Comparison of ENCODE assay signal across 19 cellular contexts in the genomic region with DNA sequence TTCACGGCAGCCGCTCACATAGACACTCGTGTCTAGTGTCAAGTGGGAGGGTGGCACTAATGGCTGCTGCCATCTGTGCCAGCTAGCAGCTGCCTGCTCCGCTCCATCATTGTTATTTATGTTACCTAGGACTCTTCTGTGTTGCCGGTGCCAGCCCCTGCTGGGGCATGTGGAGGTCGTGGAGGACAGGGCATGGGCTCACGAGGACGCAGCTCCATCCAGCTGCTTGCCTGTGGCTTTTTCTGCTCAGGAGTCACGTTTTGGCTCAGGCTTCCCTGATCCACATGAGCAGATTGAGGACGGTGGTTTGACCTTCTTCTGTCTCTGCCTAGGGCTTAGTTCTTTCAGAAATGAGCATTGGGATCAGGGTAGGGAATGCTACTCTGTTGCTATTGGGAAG. TPM values are rescaled to one million over a fixed set of nuclear protein-coding genes. Genes with fewer than 3 reads are reported as not detected.
DNase-seq lines count a peak whose midpoint lies in the region; ATAC-seq and TF ChIP-seq lines count a peak whose summit lies in the region.
"Had no signal": no experiment of that assay in that cellular context is flagged by ENCODE, and none has a peak within 500 bp of the region (broad histone marks: within the 10 kb centered on the region; RNA-seq: fewer than 3 reads in every experiment).

No MANE protein-coding gene starts in this region.

- H3K36me3 Mint-ChIP-seq in MCF 10A (ENCODE audit: insufficient read depth, unreplicated experiment): peaks cover 26% of the 10 kb centered on the region
- H3K36me3 Mint-ChIP-seq in activated CD4-positive, alpha-beta T cell treated with anti-CD3 and anti-CD28 coated beads, Interleukin-2, amount 10 ng/mL, durations not matched to agents 24 days and 14 days (ENCODE audit: low read depth): peaks cover 38% of the 10 kb centered on the region

- H3K4me3 ChIP-seq in breast epithelium: no peak overlapping the region
- H3K4me3 ChIP-seq: Peyer's patch had no signal

- BruUV-seq in MCF 10A (replicated peaks; lab: Mats Ljungman, UMichigan): no TSS peak

- CTCF ChIA-PET in MCF 10A (lab: Yijun Ruan, JAX): interaction anchor here (0.7 kb wide), 1 partner anchor 1345 kb away, joined by 3 read pairs; no protein-coding TSS in a partner anchor

- peak overlapping the region; percentile 19 to 40 for H3K27ac ChIP-seq in breast epithelium
- H3K27ac ChIP-seq: Peyer's patch had no signal

- no peak for TF ChIP-seq POLR2A in breast epithelium (IDR thresholded peaks at IDR 0.05)

- POLR2A ChIA-PET in MCF 10A (lab: Yijun Ruan, JAX): interaction anchor here (1.2 kb wide), 1 partner anchor 31 kb away, joined by 3 read pairs; no protein-coding TSS in a partner anchor

- no peaks in the 10 kb centered on the region for H3K27me3 Mint-ChIP-seq in MCF 10A (ENCODE audit: insufficient read depth, unreplicated experiment)
- no peaks in the 10 kb centered on the region for H3K27me3 Mint-ChIP-seq in activated CD4-positive, alpha-beta T cell treated with anti-CD3 and anti-CD28 coated beads, Interleukin-2, amount 10 ng/mL, durations not matched to agents 24 days and 14 days

- H3K4me1 ChIP-seq in breast epithelium: peaks cover 0 to 8% of the 10 kb centered on the region in 2 donors

- no peak overlapping the region for H3K4me3 Mint-ChIP-seq in MCF 10A (ENCODE audit: unreplicated experiment)
- no peak overlapping the region for H3K4me3 Mint-ChIP-seq in activated CD4-positive, alpha-beta T cell treated with anti-CD3 and anti-CD28 coated beads, Interleukin-2, amount 10 ng/mL, durations not matched to agents 24 days and 14 days

- no peaks in the 10 kb centered on the region for H3K36me3 ChIP-seq in breast epithelium

- H3K27ac Mint-ChIP-seq in MCF 10A (ENCODE audit: low read depth, unreplicated experiment): no peak overlapping the region
- H3K27ac Mint-ChIP-seq in activated CD4-positive, alpha-beta T cell treated with anti-CD3 and anti-CD28 coated beads, Interleukin-2, amount 10 ng/mL, durations not matched to agents 24 days and 14 days: no peak overlapping the region

- ATAC-seq in Right ventricle myocardium superior (ENCODE audit: poor library complexity): peak; percentile 83
- no peak for ATAC-seq in HG03565 (IDR thresholded peaks at IDR 0.05; ENCODE audit: unreplicated experiment)

- H3K4me1 Mint-ChIP-seq in MCF 10A (ENCODE audit: insufficient read depth, unreplicated experiment): no peaks in the 10 kb centered on the region
- H3K4me1 Mint-ChIP-seq in activated CD4-positive, alpha-beta T cell treated with anti-CD3 and anti-CD28 coated beads, Interleukin-2, amount 10 ng/mL, durations not matched to agents 24 days and 14 days: no peaks in the 10 kb centered on the region

- intact Hi-C loops in breast epithelium (cut with DNase I; ENCODE audit: low total_unique reads) (no loop called here), MCF 10A (cut with micrococcal nuclease) (no loop called here), Right ventricle myocardium superior (cut with DNase I) (no loop called here)
- intact Hi-C loops in activated CD4-positive, alpha-beta T cell treated with anti-CD3 and anti-CD28 coated beads, Interleukin-2, amount 10 ng/mL, durations not matched to agents 24 days and 14 days (cut with micrococcal nuclease): no loop called here

- peaks cover 0 to 9% of the 10 kb centered on the region in 2 donors for H3K9me3 ChIP-seq in breast epithelium

- DNase-seq in breast epithelium (ENCODE audit: low spot score in 2 of 2) (no peak), MCF 10A (ENCODE audit: unreplicated experiment) (no peak), Right ventricle myocardium superior (peak; percentile 74), myocyte (ENCODE audit: low read depth) (peak; percentile 75), NCI-H2227 treated with DMSO at 0.1 percent for 48 hours (lab: John Stamatoyannopoulos, UW) (no peak), mucosa of gallbladder (ENCODE audit: low spot score) (no peak)
- no peak for DNase-seq in activated CD4-positive, alpha-beta T cell treated with anti-CD3 and anti-CD28 coated beads, Interleukin-2, amount 10 ng/mL, durations not matched to agents 24 days and 14 days
- DNase-seq: C1 segment of cervical spinal cord, DMS153, EL, KG1, MM.1S, NCI-H1417 treated with DMSO at 0.1 percent for 48 hours, NCI-H2081, NCI-H446 treated with DMSO at 0.1 percent for 48 hours, NCI-H774, SIG-M5 had no signal

- no peaks in the 10 kb centered on the region for H3K27me3 ChIP-seq in breast epithelium
- H3K27me3 ChIP-seq: Peyer's patch had no signal

- H3K9me3 Mint-ChIP-seq in MCF 10A (ENCODE audit: unreplicated experiment): no peaks in the 10 kb centered on the region
- H3K9me3 Mint-ChIP-seq in activated CD4-positive, alpha-beta T cell treated with anti-CD3 and anti-CD28 coated beads, Interleukin-2, amount 10 ng/mL, durations not matched to agents 24 days and 14 days: peaks cover 6% of the 10 kb centered on the region

- TF ChIP-seq CTCF in breast epithelium (IDR thresholded peaks at IDR 0.05) (no peak), MCF 10A (IDR thresholded peaks at IDR 0.05; ENCODE audit: unreplicated experiment) (no peak)

RNA-seq across cellular contexts. Expression of gene TPCN1, which starts 31.2 kb away (rescaled TPM):
- 10 to 100 TPM; 46.9 to 71.7 (median 59.5) TPM for total RNA-seq in breast epithelium
- total RNA-seq in MCF 10A (2022): 42.7 and 43.0 TPM in 2 replicates
- total RNA-seq in Right ventricle myocardium superior: 128 TPM
- 42.0 and 43.1 TPM in 2 replicates for total RNA-seq in myocyte
- polyA plus RNA-seq in myocyte (2012): 40.5 TPM
- 31.0 and 33.7 TPM in 2 replicates for total RNA-seq in activated CD4-positive, alpha-beta T cell treated with anti-CD3 and anti-CD28 coated beads, Interleukin-2, amount 10 ng/mL, durations not matched to agents 24 days and 14 days
- total RNA-seq in mucosa of gallbladder: 97.1 TPM

Comparison
In these comparisons a context has a peak if more than half of its experiments do, and no peak if none do; other contexts are left out.
1. DNase-seq: peak in Right ventricle myocardium superior (single experiment) and myocyte (single experiment); none in breast epithelium (0 of 2), MCF 10A (single experiment), NCI-H2227 treated with DMSO at 0.1 percent for 48 hours (single experiment), activated CD4-positive, alpha-beta T cell treated with anti-CD3 and anti-CD28 coated beads, Interleukin-2, amount 10 ng/mL, durations not matched to agents 24 days and 14 days (single experiment) and mucosa of gallbladder (single experiment).